In the genomic region with DNA sequence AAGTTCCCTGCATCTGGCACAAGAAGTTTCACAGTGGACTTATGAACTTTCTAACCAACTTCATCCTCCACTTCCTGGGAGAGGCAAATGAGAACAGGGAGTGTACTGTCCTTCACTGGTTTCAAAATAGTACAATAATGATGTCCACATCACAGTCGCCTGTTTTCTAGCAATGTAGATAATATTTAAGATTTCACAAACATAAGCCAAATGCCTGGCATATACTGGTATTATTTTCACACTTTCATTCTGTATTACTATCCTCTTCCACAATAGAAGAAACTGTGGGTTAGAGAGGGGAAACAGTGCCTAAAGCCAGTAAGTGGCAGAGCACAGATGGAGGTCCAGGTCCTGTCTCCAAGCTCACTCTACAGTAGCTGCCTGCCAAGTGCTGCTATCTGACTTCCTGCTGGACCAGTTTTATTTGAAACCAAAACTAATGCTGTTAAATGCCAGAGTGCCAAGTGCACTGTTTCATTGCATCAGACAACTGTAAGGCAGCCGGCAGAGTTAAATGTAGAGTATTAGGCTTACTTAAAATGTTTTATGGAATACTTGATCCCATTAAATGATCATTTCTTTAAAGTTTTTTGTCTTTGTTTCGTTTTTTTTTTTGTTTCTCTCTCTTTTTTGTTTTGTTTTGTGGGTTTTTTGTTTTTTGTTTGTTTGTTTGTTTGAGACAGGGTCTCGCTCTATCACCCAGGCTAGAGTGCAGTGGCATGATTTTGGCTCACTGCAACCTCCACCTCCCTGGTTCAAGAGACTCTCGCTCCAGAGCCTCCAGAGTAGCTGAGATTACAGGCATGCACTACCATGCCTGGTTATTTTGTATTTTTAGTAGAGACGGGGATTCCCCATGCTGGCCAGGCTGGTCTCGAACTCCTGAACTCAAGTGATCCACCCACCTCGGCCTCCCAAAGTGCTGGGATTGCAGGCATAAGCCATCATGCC, we compare ENCODE assay signal across 9 cellular contexts. TPM values are rescaled to one million over a fixed set of nuclear protein-coding genes. Genes with fewer than 3 reads are reported as not detected.
DNase-seq lines count a peak whose midpoint lies in the region; ATAC-seq and TF ChIP-seq lines count a peak whose summit lies in the region.
"Had no signal": no experiment of that assay in that cellular context is flagged by ENCODE, and none has a peak within 500 bp of the region (broad histone marks: within the 10 kb centered on the region; RNA-seq: fewer than 3 reads in every experiment).

No MANE protein-coding gene starts in this region.

- H3K9me3 ChIP-seq in left ventricle myocardium inferior (replicated peaks) (no peaks in the 10 kb centered on the region), thoracic aorta (no peaks in the 10 kb centered on the region)

- H3K36me3 ChIP-seq in left ventricle myocardium inferior (no peaks in the 10 kb centered on the region), thoracic aorta (no peaks in the 10 kb centered on the region)

- TF ChIP-seq CTCF in left ventricle myocardium inferior (IDR thresholded peaks at IDR 0.05; ENCODE audit: borderline replicate concordance), result no peak
- TF ChIP-seq CTCF in thoracic aorta (IDR thresholded peaks at IDR 0.05), result no peak

- H3K4me1 ChIP-seq in left ventricle myocardium inferior, result peaks cover 67% of the 10 kb centered on the region
- H3K4me1 ChIP-seq in thoracic aorta (ENCODE audit: control insufficient read depth in 1 of 2, low read depth in 2 of 2), result peaks cover 3 to 24% of the 10 kb centered on the region in 2 donors
- H3K4me1 ChIP-seq: parathyroid adenoma had no signal

- H3K27me3 ChIP-seq in left ventricle myocardium inferior (ENCODE audit: low read depth) (no peaks in the 10 kb centered on the region), thoracic aorta (replicated peaks; ENCODE audit: insufficient read depth) (no peaks in the 10 kb centered on the region)

- peak overlapping the region; percentile 10 for H3K4me3 ChIP-seq in left ventricle myocardium inferior
- peak overlapping the region; percentile 34 for H3K4me3 ChIP-seq in thoracic aorta

- H3K27ac ChIP-seq in left ventricle myocardium inferior (replicated peaks) (peak overlapping the region; percentile 69), thoracic aorta (peak overlapping the region; percentile 44 to 62), caudate nucleus (ENCODE audit: low read depth, low read length) (no peak overlapping the region)
- H3K27ac ChIP-seq: parathyroid adenoma had no signal

- ATAC-seq in thoracic aorta (ENCODE audit: insufficient number of reproducible peaks, low FRiP score, low read depth), result peak; percentile 83

- intact Hi-C loops in left ventricle myocardium inferior (cut with micrococcal nuclease), result no loop called here

- DNase-seq in HT-29 (ENCODE audit: low spot score) (peak; percentile 79), SW480 (ENCODE audit: low spot score) (peak; percentile 17), left ventricle myocardium inferior (peak; percentile 29), thoracic aorta (ENCODE audit: low spot score) (peak; percentile 25), D341Med (ENCODE audit: low spot score) (no peak), caudate nucleus (lab: John Stamatoyannopoulos, UW) (no peak), NCI-H187 (lab: John Stamatoyannopoulos, UW) (no peak)
- DNase-seq: NCI-H1092 treated with DMSO at 0.1 percent for 48 hours had no signal

RNA-seq across cellular contexts. Expression of a gene that starts 15.1 kb away (rescaled TPM):
- total RNA-seq in HT-29 (2014; rRNA removed; shearing (Covaris generic)), result 11.1 and 12.4 TPM in 2 replicates
- total RNA-seq in left ventricle myocardium inferior (15.3 TPM), thoracic aorta (10 to 100 TPM; 62.0 to 64.6 TPM)

Comparison
In these comparisons a context has a peak if more than half of its experiments do, and no peak if none do; other contexts are left out.
1. DNase-seq: peak in HT-29 (single experiment), SW480 (single experiment), left ventricle myocardium inferior (single experiment) and thoracic aorta (single experiment); none in D341Med (single experiment), caudate nucleus (0 of 61) and NCI-H187 (0 of 2).